8 cellular contexts compared by ENCODE assay signal in the genomic region with DNA sequence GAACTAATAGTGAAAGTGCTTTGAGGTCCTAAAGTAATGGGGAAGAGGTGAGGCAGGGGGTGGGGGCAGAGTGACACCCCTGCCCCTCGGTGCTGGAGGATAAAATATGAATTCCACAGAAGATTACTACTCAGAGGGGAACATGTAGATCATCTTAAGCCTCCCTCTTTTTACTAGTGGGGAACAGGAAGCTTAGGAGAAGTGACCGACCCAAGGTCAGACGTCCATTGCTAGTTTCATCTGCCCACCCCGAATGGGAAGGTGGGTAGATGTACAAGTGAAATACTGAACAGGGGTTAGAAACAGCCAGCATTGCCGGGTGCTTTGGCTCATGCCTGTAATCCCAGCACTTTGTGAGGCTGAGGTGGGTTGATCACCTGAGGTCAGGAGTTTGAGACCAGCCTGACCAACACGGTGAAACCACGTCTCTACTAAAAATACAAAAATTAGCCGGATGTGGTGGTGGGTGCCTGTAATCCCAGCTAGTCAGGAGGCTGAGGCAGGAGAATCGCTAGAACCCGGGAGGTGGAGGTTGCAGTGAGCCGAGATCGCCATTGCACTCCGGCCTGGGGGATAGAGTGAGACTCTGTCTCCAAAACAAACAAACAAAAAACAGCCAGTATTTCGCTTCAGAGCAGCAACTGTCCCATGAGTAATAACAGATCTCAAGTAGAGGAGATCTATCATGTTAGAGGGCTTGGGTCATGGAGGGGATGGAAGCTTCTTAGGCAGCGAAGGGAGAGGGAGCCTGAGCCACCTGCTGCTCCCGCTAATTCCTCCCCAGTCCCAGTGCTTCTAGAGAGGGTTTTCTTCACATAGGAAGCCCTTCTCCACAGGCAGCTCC. TPM values are rescaled to one million over a fixed set of nuclear protein-coding genes. Genes with fewer than 3 reads are reported as not detected.
DNase-seq lines count a peak whose midpoint lies in the region; ATAC-seq and TF ChIP-seq lines count a peak whose summit lies in the region.

No MANE protein-coding gene starts in this region.

- TF ChIP-seq RAD21 in HCT116 (IDR thresholded peaks at IDR 0.05; ENCODE audit: low read depth): no peak

- no peaks in the 10 kb centered on the region for H3K9me3 ChIP-seq in HCT116 (ENCODE audit: control insufficient read depth in 1 of 2, insufficient read depth in 1 of 2, low read depth in 1 of 2, low read length in 2 of 2)
- H3K9me3 ChIP-seq in skeletal muscle tissue (ENCODE audit: control insufficient read depth in 3 of 3, low read length in 3 of 3): no peaks in the 10 kb centered on the region

- peak overlapping the region; percentile 14 for H3K27ac Mint-ChIP-seq in glutamatergic neuron (ENCODE audit: unreplicated experiment)

- H3K4me1 Mint-ChIP-seq in glutamatergic neuron (ENCODE audit: low read depth, unreplicated experiment): peaks cover 15% of the 10 kb centered on the region

- TF ChIP-seq POLR2A in HCT116 (IDR thresholded peaks at IDR 0.05; ENCODE audit: borderline replicate concordance, extremely low read depth, insufficient read depth, insufficient read length): no peak

- peaks cover 7% of the 10 kb centered on the region for H3K9me3 Mint-ChIP-seq in glutamatergic neuron (ENCODE audit: unreplicated experiment)

- peaks cover 33% of the 10 kb centered on the region for H3K79me2 ChIP-seq in HCT116 (ENCODE audit: insufficient read depth, low read length)

- peak overlapping the region; percentile 76 to 86 for H3K4me3 ChIP-seq in HCT116 (replicated peaks in 1 of 2; ENCODE audit: low read depth in 1 of 2, low read length in 2 of 2)
- H3K4me3 ChIP-seq in skeletal muscle tissue (ENCODE audit: low read length in 3 of 3): peak overlapping the region; percentile 96 to 100 (median 100)

- no peak overlapping the region for H2AFZ ChIP-seq in HCT116 (ENCODE audit: low read depth, low read length, poor library complexity, severe bottlenecking)

- intact Hi-C loops in HCT116 (cut with micrococcal nuclease): no loop called here

- H3K27me3 Mint-ChIP-seq in glutamatergic neuron (ENCODE audit: unreplicated experiment): peaks cover 14% of the 10 kb centered on the region

- DNase-seq in HCT116 (ENCODE audit: low read depth, low spot score) (no peak), glutamatergic neuron (no peak), middle frontal gyrus (ENCODE audit: extremely low spot score, low spot score) (no peak), SKM-1 (lab: John Stamatoyannopoulos, UW; ENCODE audit: unreplicated experiment) (no peak)
- DNase-seq in stimulated activated CD4-positive, alpha-beta T cell treated with anti-CD3 and anti-CD28 coated beads, Interleukin-2, amount 100 ng/mL, for 48 hours: no peak

- H3K4me2 ChIP-seq in HCT116 (ENCODE audit: low read length): peak overlapping the region; percentile 94

- H3K9ac ChIP-seq in HCT116 (ENCODE audit: low read length): peak overlapping the region; percentile 97
- peak overlapping the region; percentile 81 to 100 (median 89) for H3K9ac ChIP-seq in skeletal muscle tissue (ENCODE audit: low read depth in 1 of 3, low read length in 3 of 3)

- H3K36me3 ChIP-seq in HCT116 (ENCODE audit: control insufficient read depth in 1 of 2, insufficient read depth in 2 of 2, low read length in 2 of 2) (peaks cover 5 to 17% of the 10 kb centered on the region in 2 experiments; a peak in 2 of 4 replicates), skeletal muscle tissue (ENCODE audit: control insufficient read depth in 3 of 3, insufficient read depth in 3 of 3, low read length in 3 of 3) (peaks cover 11 to 30% (median 12%) of the 10 kb centered on the region in 3 donors)

- peak overlapping the region; percentile 26 for H3K4me3 Mint-ChIP-seq in glutamatergic neuron (ENCODE audit: unreplicated experiment)

- H4K20me1 ChIP-seq in HCT116 (ENCODE audit: insufficient read depth): no peaks in the 10 kb centered on the region

- H3K9me2 ChIP-seq in HCT116 (ENCODE audit: insufficient read depth): no peaks in the 10 kb centered on the region

- H3K27me3 ChIP-seq in HCT116 (ENCODE audit: insufficient read depth, low read length) (no peaks in the 10 kb centered on the region), skeletal muscle tissue (ENCODE audit: control insufficient read depth in 3 of 3, insufficient read depth in 3 of 3, low read length in 3 of 3) (no peaks in the 10 kb centered on the region)

- ATAC-seq in HCT116: no peak
- no peak for ATAC-seq in HG02938 (IDR thresholded peaks at IDR 0.05; ENCODE audit: unreplicated experiment)

- POLR2A ChIA-PET in HCT116 (lab: Charles Lee): interaction anchor here (0.8 to 7.6 kb wide), 8 partner anchors 9 to 143 kb away, joined by 3 to 160 read pairs (median 4); partner anchors contain the start of gene MED24

- RAD21 ChIA-PET in HCT116 (lab: Charles Lee; ENCODE audit: low non-redundant PET in 1 of 2, low total read pairs in 2 of 2, uncharacterized antibody in 2 of 2, unreplicated experiment in 2 of 2): interaction anchor here in 1 of 2 experiments (0.7 to 1.3 kb wide), 2 partner anchors 10 to 67 kb away, joined by 3 read pairs; no protein-coding TSS in a partner anchor

- CTCF ChIA-PET in HCT116 (lab: Charles Lee): interaction anchor here (1.1 to 4.5 kb wide), 3 partner anchors 10 to 88 kb away, joined by 4 to 69 read pairs (median 8); no protein-coding TSS in a partner anchor

- H3K36me3 Mint-ChIP-seq in glutamatergic neuron (ENCODE audit: unreplicated experiment): no peaks in the 10 kb centered on the region

- H3K4me1 ChIP-seq in HCT116 (ENCODE audit: control insufficient read depth in 1 of 2, insufficient read depth in 2 of 2, low read length in 2 of 2): peaks cover 40 to 83% of the 10 kb centered on the region in 2 experiments
- H3K4me1 ChIP-seq in skeletal muscle tissue (ENCODE audit: control insufficient read depth in 3 of 3, insufficient read depth in 3 of 3, low read length in 3 of 3): peaks cover 75 to 88% (median 79%) of the 10 kb centered on the region in 3 donors

- no TSS peak for BruUV-seq in HCT116 (replicated peaks; lab: Mats Ljungman, UMichigan)

- TF ChIP-seq CTCF in HCT116 (IDR thresholded peaks at IDR 0.05 in 2 of 3, conservative IDR thresholded peaks at IDR 0.05 in 1 of 3; ENCODE audit: borderline replicate concordance in 1 of 3, insufficient read depth in 1 of 3, low read depth in 2 of 3, low read length in 2 of 3) (no peak), VCaP (conservative IDR thresholded peaks at IDR 0.05) (no peak), glutamatergic neuron (IDR thresholded peaks at IDR 0.05; ENCODE audit: partially characterized antibody, unreplicated experiment) (no peak)

- H3K27ac ChIP-seq in HCT116 (ENCODE audit: low read depth, low read length): peak overlapping the region; percentile 96
- H3K27ac ChIP-seq in VCaP: peak overlapping the region; percentile 75
- peak overlapping the region; percentile 99 for H3K27ac ChIP-seq in skeletal muscle tissue (ENCODE audit: low read depth, low read length)

TF ChIP-seq in HCT116, 20 proteins besides CTCF, POLR2A, EP300 and RAD21:
- peak; percentile 78 for TF ChIP-seq CBX3 (IDR thresholded peaks at IDR 0.05; ENCODE audit: low read depth)
- TF ChIP-seq POLR2AphosphoS5 (IDR thresholded peaks at IDR 0.05; ENCODE audit: low read depth, low read length): no peak
TF ChIP-seq in HCT116: peak in this region for 1.

RNA-seq across cellular contexts. Expression of gene NR1D1, which starts 1.2 kb away (rescaled TPM):
- total RNA-seq in HCT116 (2021; ENCODE audit: unreplicated experiment) (63.7 TPM), glutamatergic neuron (ENCODE audit: unreplicated experiment) (1.3 TPM), skeletal muscle tissue (1.0 TPM)
- 104 and 122 TPM in 2 replicates for polyA plus RNA-seq in HCT116 (2012)

RNA-seq across cellular contexts. Expression of gene MSL1, which starts 20.2 kb away (rescaled TPM):
- total RNA-seq in HCT116 (2021; ENCODE audit: unreplicated experiment) (67.2 TPM), glutamatergic neuron (ENCODE audit: unreplicated experiment) (110 TPM), skeletal muscle tissue (53.8 TPM)
- 26.8 and 36.5 TPM in 2 replicates for polyA plus RNA-seq in HCT116 (2012)

RNA-seq across cellular contexts. Expression of gene CASC3, which starts 38.7 kb away (rescaled TPM):
- total RNA-seq in HCT116 (2021; ENCODE audit: unreplicated experiment) (73.1 TPM), glutamatergic neuron (ENCODE audit: unreplicated experiment) (145 TPM), skeletal muscle tissue (21.4 TPM)
- polyA plus RNA-seq in HCT116 (2012): 35.5 and 37.0 TPM in 2 replicates

RNA-seq across cellular contexts. Expression of gene THRA, which starts 38.8 kb away (rescaled TPM):
- 23.3 TPM for total RNA-seq in HCT116 (2021; ENCODE audit: unreplicated experiment)
- 20.3 and 21.1 TPM in 2 replicates for polyA plus RNA-seq in HCT116 (2012)
- 17.6 TPM for total RNA-seq in glutamatergic neuron (ENCODE audit: unreplicated experiment)
- total RNA-seq in skeletal muscle tissue: 30.8 TPM

RNA-seq across cellular contexts. Expression of gene MED24, which starts 47.4 kb away (rescaled TPM):
- total RNA-seq in HCT116 (2021; ENCODE audit: unreplicated experiment): 92.1 TPM
- polyA plus RNA-seq in HCT116 (2012): 68.9 and 90.5 TPM in 2 replicates
- 172 TPM for total RNA-seq in glutamatergic neuron (ENCODE audit: unreplicated experiment)
- total RNA-seq in skeletal muscle tissue: 25.6 TPM

Comparison
In these comparisons a context has a peak if more than half of its experiments do, and no peak if none do; other contexts are left out.
1. RNA of gene NR1D1, which starts 1.2 kb away (total RNA-seq): 63.7 TPM in HCT116 (single experiment); 1.3 TPM in glutamatergic neuron (single experiment) and 1.0 TPM in skeletal muscle tissue (single experiment); every median in the first group is over 10 times any median in the second.
2. Peak in every context shown above with its lines, with median percentiles within 50 percentile points of each other: H3K27ac ChIP-seq.